16 cellular contexts compared by ENCODE assay signal in the genomic region with DNA sequence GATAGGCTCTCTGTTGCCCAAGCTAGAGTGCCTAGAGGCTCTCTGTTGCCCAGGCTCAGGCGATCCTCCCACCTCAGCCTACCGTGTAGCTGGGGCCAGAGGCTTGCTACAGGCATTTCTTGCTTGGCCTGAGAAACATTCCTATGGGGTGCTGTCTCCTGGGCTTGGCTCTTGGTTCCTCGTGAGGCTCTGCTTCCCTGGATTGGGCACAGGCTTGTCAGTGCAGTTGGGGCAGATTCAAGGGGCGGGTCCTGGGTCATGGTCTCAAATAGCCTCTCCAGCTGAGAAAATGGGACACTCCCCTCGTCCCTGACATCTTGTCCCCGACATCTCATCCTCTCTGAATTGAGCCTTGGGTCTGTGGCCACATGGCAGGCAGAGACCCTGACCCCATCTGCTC. TPM values are rescaled to one million over a fixed set of nuclear protein-coding genes. Genes with fewer than 3 reads are reported as not detected.
A peak's percentile ranks its signal among the peaks of the same experiment; 100 is the strongest.
DNase-seq lines count a peak whose midpoint lies in the region; ATAC-seq, FAIRE-seq and TF ChIP-seq lines count a peak whose summit lies in the region.
"Had no signal": no experiment of that assay in that cellular context is flagged by ENCODE, and none has a peak within 500 bp of the region (broad histone marks: within the 10 kb centered on the region; RNA-seq: fewer than 3 reads in every experiment).

No MANE protein-coding gene starts in this region.

- peaks cover 5% of the 10 kb centered on the region for H3K4me1 ChIP-seq in CD8-positive, alpha-beta T cell (ENCODE audit: insufficient read depth, low read length)
- H3K4me1 ChIP-seq in uterus, result peaks cover 0 to 3% of the 10 kb centered on the region in 2 donors

- H3K9me3 ChIP-seq in CD8-positive, alpha-beta T cell (ENCODE audit: low read length), result no peaks in the 10 kb centered on the region
- no peaks in the 10 kb centered on the region for H3K9me3 ChIP-seq in uterus

- H3K27ac Mint-ChIP-seq in CD8-positive, alpha-beta T cell, result peak overlapping the region; percentile 52
- peak overlapping the region; percentile 46; the same call in 1 of the 2 replicates for H3K27ac Mint-ChIP-seq in WTC11

- H3K4me3 ChIP-seq in CD8-positive, alpha-beta T cell (ENCODE audit: low read depth, low read length), result no peak overlapping the region
- H3K4me3 ChIP-seq in GM06990 (replicated peaks; ENCODE audit: low read depth, low read length) (no peak overlapping the region), uterus (no peak overlapping the region)

- no peaks in the 10 kb centered on the region for H3K9me3 Mint-ChIP-seq in CD8-positive, alpha-beta T cell
- no peaks in the 10 kb centered on the region for H3K9me3 Mint-ChIP-seq in WTC11

- CTCF ChIA-PET in CD8-positive, alpha-beta T cell (lab: Charles Lee), result interaction anchor here (0.8 to 3.1 kb wide), 2 partner anchors 20 to 22 kb away, joined by 4 to 11 read pairs; no protein-coding TSS in a partner anchor
- CTCF ChIA-PET in WTC11 (lab: Charles Lee), result interaction anchor here (0.6 to 1.2 kb wide), 5 partner anchors 20 to 168 kb away, joined by 3 to 7 read pairs (median 4); no protein-coding TSS in a partner anchor

- POLR2A ChIA-PET in CD8-positive, alpha-beta T cell (lab: Charles Lee), result interaction anchor here (0.7 kb wide), 1 partner anchor 147 kb away, joined by 3 read pairs; no protein-coding TSS in a partner anchor
- POLR2A ChIA-PET in WTC11 (lab: Charles Lee), result interaction anchor here (0.5 to 0.6 kb wide), 2 partner anchors 111 to 349 kb away, joined by 3 to 7 read pairs; no protein-coding TSS in a partner anchor

- no peaks in the 10 kb centered on the region for H3K27me3 ChIP-seq in CD8-positive, alpha-beta T cell (ENCODE audit: insufficient read depth, low read length)
- H3K27me3 ChIP-seq in GM06990 (replicated peaks; ENCODE audit: control insufficient read depth, insufficient read depth, low read length) (no peaks in the 10 kb centered on the region), uterus (no peaks in the 10 kb centered on the region)

- intact Hi-C loops in CD8-positive, alpha-beta T cell (cut with DNase I, micrococcal nuclease), result loop anchor here in 1 of 2 experiments (10.0 kb wide), 1 partner anchor 446 kb away; a partner anchor contains a TSS
- intact Hi-C loops in uterus (cut with DNase I; ENCODE audit: low total_unique reads), result no loop called here

- no peaks in the 10 kb centered on the region for H3K4me1 Mint-ChIP-seq in CD8-positive, alpha-beta T cell (ENCODE audit: low read depth)
- H3K4me1 Mint-ChIP-seq in WTC11, result peaks cover 8% of the 10 kb centered on the region

- DNase-seq in CD8-positive, alpha-beta T cell, result no peak
- DNase-seq in GM06990 (ENCODE audit: extremely low read depth, insufficient read length) (peak; percentile 18), WTC11 (ENCODE audit: low spot score) (no peak), myocyte (ENCODE audit: low read depth) (peak; percentile 33), GM12892 (ENCODE audit: insufficient read length) (no peak), uterus (no peak), mucosa of gallbladder (ENCODE audit: low spot score) (no peak)
- DNase-seq: activated CD4-positive, alpha-beta T cell treated with anti-CD3 and anti-CD28 coated beads for 1 hour; activated CD8-positive, alpha-beta memory T cell treated with anti-CD3 and anti-CD28 coated beads, Interleukin-2, amount 50 U/mL, for 4 hours; foreskin melanocyte; Karpas-422; Right ventricle myocardium superior; small intestine had no signal

- H3K4me3 Mint-ChIP-seq in CD8-positive, alpha-beta T cell, result no peak overlapping the region
- H3K4me3 Mint-ChIP-seq in WTC11, result no peak overlapping the region

- no peaks in the 10 kb centered on the region for H3K27me3 Mint-ChIP-seq in CD8-positive, alpha-beta T cell (ENCODE audit: low read depth)
- no peaks in the 10 kb centered on the region for H3K27me3 Mint-ChIP-seq in WTC11 (ENCODE audit: low read depth)

- ATAC-seq in CD8-positive, alpha-beta T cell, result no peak
- ATAC-seq in WTC11 (peak; percentile 68), HG02798 (IDR thresholded peaks at IDR 0.05; ENCODE audit: poor library complexity, unreplicated experiment) (no peak)

- no peak overlapping the region for H3K27ac ChIP-seq in CD8-positive, alpha-beta T cell (ENCODE audit: low read depth, low read length)
- no peak overlapping the region for H3K27ac ChIP-seq in uterus

- FAIRE-seq in GM12892 (lab: Jason Lieb, UNC), result no peak
- FAIRE-seq: colon, H1, small intestine had no signal

- H3K36me3 ChIP-seq in CD8-positive, alpha-beta T cell (ENCODE audit: insufficient read depth, low read length), result peaks cover 7% of the 10 kb centered on the region
- H3K36me3 ChIP-seq in GM06990 (ENCODE audit: control insufficient read depth, insufficient read depth, low read length) (peaks cover 10% of the 10 kb centered on the region), uterus (no peaks in the 10 kb centered on the region)

- H3K36me3 Mint-ChIP-seq in CD8-positive, alpha-beta T cell, result peaks cover 20% of the 10 kb centered on the region
- peaks cover 15% of the 10 kb centered on the region for H3K36me3 Mint-ChIP-seq in WTC11

- TF ChIP-seq POLR2A in GM12892 (IDR thresholded peaks at IDR 0.05; ENCODE audit: low read depth, low read length) (no peak), uterus (IDR thresholded peaks at IDR 0.05) (no peak)

- no peak for TF ChIP-seq CTCF in CD8-positive, alpha-beta T cell (IDR thresholded peaks at IDR 0.05)
- TF ChIP-seq CTCF in GM06990 (IDR thresholded peaks at IDR 0.05; ENCODE audit: insufficient read depth, low read length, poor library complexity, severe bottlenecking) (no peak), WTC11 (IDR thresholded peaks at IDR 0.05) (no peak), uterus (IDR thresholded peaks at IDR 0.05) (no peak)

TF ChIP-seq in WTC11, 78 proteins besides CTCF, POLR2A, EP300 and RAD21 (continues in another document):
- TF ChIP-seq, protein P1, sequence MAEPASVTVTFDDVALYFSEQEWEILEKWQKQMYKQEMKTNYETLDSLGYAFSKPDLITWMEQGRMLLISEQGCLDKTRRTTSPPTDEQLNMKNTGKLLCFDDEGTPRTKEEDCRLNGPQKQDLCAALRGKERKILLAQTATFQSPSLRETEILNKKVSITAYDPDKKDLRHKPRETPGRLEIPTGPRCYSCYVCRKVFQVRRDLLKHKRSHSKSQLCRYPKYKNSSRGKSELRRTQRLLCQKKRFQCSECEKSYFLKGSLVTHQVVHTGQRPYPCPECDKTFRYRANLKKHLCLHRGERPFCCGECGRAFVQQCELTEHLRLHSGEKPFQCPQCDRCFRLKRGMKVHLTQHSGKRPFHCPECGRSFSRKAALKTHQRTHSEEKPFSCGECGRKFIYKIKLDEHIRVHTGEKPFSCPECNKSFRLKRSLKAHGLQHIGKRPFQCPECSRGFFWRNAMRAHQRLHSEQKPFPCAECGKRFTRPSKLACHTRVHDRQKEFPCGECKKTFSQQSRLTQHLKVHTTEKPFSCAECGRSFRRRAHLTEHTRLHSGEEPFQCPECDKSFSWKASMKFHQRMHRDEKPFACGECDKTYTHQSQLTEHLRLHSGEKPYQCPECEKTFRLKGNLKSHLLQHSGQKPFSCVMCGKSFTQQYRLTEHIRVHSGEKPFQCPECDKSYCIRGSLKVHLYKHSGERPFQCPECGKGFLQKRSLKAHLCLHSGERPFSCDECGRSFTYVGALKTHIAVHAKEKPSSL (CRISPR knock-in tag; conservative IDR thresholded peaks at IDR 0.05), result no peak
- TF ChIP-seq NFYB (CRISPR knock-in tag; conservative IDR thresholded peaks at IDR 0.05; ENCODE audit: low read depth) (no peak), GABPB1 (CRISPR knock-in tag; IDR thresholded peaks at IDR 0.05) (no peak), JUN (CRISPR knock-in tag; IDR thresholded peaks at IDR 0.05) (no peak), NR3C1 (CRISPR knock-in tag; conservative IDR thresholded peaks at IDR 0.05; ENCODE audit: low read depth) (no peak), TEAD4 (CRISPR knock-in tag; IDR thresholded peaks at IDR 0.05) (no peak)
- TF ChIP-seq, protein P2, sequence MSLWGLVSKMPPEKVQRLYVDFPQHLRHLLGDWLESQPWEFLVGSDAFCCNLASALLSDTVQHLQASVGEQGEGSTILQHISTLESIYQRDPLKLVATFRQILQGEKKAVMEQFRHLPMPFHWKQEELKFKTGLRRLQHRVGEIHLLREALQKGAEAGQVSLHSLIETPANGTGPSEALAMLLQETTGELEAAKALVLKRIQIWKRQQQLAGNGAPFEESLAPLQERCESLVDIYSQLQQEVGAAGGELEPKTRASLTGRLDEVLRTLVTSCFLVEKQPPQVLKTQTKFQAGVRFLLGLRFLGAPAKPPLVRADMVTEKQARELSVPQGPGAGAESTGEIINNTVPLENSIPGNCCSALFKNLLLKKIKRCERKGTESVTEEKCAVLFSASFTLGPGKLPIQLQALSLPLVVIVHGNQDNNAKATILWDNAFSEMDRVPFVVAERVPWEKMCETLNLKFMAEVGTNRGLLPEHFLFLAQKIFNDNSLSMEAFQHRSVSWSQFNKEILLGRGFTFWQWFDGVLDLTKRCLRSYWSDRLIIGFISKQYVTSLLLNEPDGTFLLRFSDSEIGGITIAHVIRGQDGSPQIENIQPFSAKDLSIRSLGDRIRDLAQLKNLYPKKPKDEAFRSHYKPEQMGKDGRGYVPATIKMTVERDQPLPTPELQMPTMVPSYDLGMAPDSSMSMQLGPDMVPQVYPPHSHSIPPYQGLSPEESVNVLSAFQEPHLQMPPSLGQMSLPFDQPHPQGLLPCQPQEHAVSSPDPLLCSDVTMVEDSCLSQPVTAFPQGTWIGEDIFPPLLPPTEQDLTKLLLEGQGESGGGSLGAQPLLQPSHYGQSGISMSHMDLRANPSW (CRISPR knock-in tag; conservative IDR thresholded peaks at IDR 0.05; ENCODE audit: low read depth), result no peak

RNA-seq across cellular contexts. Expression of a gene that starts 4.9 kb away (rescaled TPM):
- 1 to 10 TPM; 3.6 to 3.7 TPM for total RNA-seq in CD8-positive, alpha-beta T cell
- 4.7 to 7.8 TPM (median 7.7 TPM) in 3 replicates for total RNA-seq in WTC11 (2021)
- total RNA-seq in myocyte, result 0.91 and 1.4 TPM in 2 replicates
- polyA plus RNA-seq in myocyte (2012), result 2.8 TPM
- polyA plus RNA-seq in GM12892 (2012; ENCODE audit: missing spikeins), result 0.45 TPM
- 1 to 10 TPM in 2 of 4 donors, not detected in 2; 1.3 to 2.0 TPM for total RNA-seq in uterus
- total RNA-seq in mucosa of gallbladder, result 3.3 TPM

RNA-seq across cellular contexts. Expression of a gene that starts 5.6 kb away (rescaled TPM):
- 100 to 1,000 TPM; 151 to 166 TPM for total RNA-seq in CD8-positive, alpha-beta T cell
- 519 to 568 TPM (median 552 TPM) in 3 replicates for total RNA-seq in WTC11 (2021)
- total RNA-seq in myocyte, result 18.0 and 46.5 TPM in 2 replicates
- polyA plus RNA-seq in myocyte (2012), result 588 TPM
- 311 TPM for polyA plus RNA-seq in GM12892 (2012; ENCODE audit: missing spikeins)
- total RNA-seq in uterus, result 100 to 1,000 TPM in 1 of 4 donors, 10 to 100 TPM in 3; 28.6 to 204 (median 60.9) TPM
- 376 TPM for total RNA-seq in mucosa of gallbladder

RNA-seq across cellular contexts. Expression of a gene that starts 18.3 kb away (rescaled TPM):
- total RNA-seq in CD8-positive, alpha-beta T cell, result 1 to 10 TPM; 3.4 to 4.3 TPM
- 10.2 to 11.9 TPM (median 11.1 TPM) in 3 replicates for total RNA-seq in WTC11 (2021)
- total RNA-seq in myocyte, result 1.6 and 4.5 TPM in 2 replicates
- 3.3 TPM for polyA plus RNA-seq in myocyte (2012)
- polyA plus RNA-seq in GM12892 (2012; ENCODE audit: missing spikeins), result 5.1 TPM
- 1 to 10 TPM in 3 of 4 donors, not detected in 1; 1.5 to 6.8 (median 2.9) TPM for total RNA-seq in uterus
- 8.9 TPM for total RNA-seq in mucosa of gallbladder

RNA-seq across cellular contexts. Expression of a gene that starts 27.6 kb away (rescaled TPM):
- total RNA-seq in CD8-positive, alpha-beta T cell, result under 1 TPM; 0.71 to 0.81 TPM
- total RNA-seq in WTC11 (2021) (7.9 to 10.6 TPM (median 10.1 TPM) in 3 replicates), myocyte (0.26 and 0.62 TPM in 2 replicates), uterus (1 to 10 TPM in 1 of 4 donors, under 1 TPM in 1, not detected in 2; 0.15 to 1.2 TPM), mucosa of gallbladder (0.26 TPM)
- polyA plus RNA-seq in myocyte (2012), result 1.4 TPM
- polyA plus RNA-seq in GM12892 (2012; ENCODE audit: missing spikeins), result 0.08 TPM

Comparison
In these comparisons a context has a peak if more than half of its experiments do, and no peak if none do; other contexts are left out.
1. DNase-seq: peak in GM06990 (single experiment) and myocyte (single experiment); none in CD8-positive, alpha-beta T cell (0 of 7), WTC11 (single experiment), GM12892 (single experiment), uterus (0 of 2) and mucosa of gallbladder (single experiment).